15 cellular contexts compared by ENCODE assay signal in the genomic region with DNA sequence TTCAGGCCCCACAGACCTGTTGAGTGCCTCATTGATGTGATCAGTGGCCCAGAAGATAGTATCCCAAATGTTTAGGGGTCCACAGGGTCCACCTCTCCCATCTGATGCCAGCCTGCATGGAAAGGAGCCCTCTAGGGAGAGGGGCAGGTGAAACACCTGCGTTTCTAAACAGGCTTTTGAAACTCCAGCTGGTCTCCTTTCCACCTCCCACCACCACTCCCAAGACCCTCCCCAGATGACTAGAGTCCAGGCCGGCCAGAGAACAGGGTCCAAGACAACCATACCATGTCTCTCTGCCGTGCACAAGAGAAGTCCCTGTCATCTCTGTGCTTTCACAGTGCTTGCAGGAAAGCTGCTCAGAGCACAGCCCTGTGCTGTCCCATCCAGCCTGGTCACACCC.
DNase-seq lines count a peak whose midpoint lies in the region.
"Had no signal": no experiment of that assay in that cellular context is flagged by ENCODE, and none has a peak within 500 bp of the region (broad histone marks: within the 10 kb centered on the region; RNA-seq: fewer than 3 reads in every experiment).

No MANE protein-coding gene starts in this region.

- H3K4me1 ChIP-seq in mesenchymal stem cell (ENCODE audit: control insufficient read depth, insufficient read depth, low read depth, low read length): peaks cover 1% of the 10 kb centered on the region
- H3K4me1 ChIP-seq: A549, Caco-2 had no signal

- peaks cover 3 to 10% of the 10 kb centered on the region in 2 experiments for H3K27me3 ChIP-seq in mesenchymal stem cell (ENCODE audit: control insufficient read depth in 1 of 2, insufficient read depth in 1 of 2, low read length in 2 of 2)

- no peak overlapping the region for H3K14ac ChIP-seq in mesenchymal stem cell (ENCODE audit: low read length in 2 of 2)

- no peak overlapping the region for H2AFZ ChIP-seq in mesenchymal stem cell (ENCODE audit: low read depth, low read length)

- H2AK5ac ChIP-seq in mesenchymal stem cell (ENCODE audit: low read length, severe bottlenecking): no peak overlapping the region

- no peak overlapping the region for H4K8ac ChIP-seq in mesenchymal stem cell (ENCODE audit: low read length)

- no peak overlapping the region for H3K4ac ChIP-seq in mesenchymal stem cell (ENCODE audit: low read depth in 1 of 2, low read length in 2 of 2)

- H2BK12ac ChIP-seq in mesenchymal stem cell (ENCODE audit: low read length in 2 of 2): no peak overlapping the region

- no peak overlapping the region for H2BK15ac ChIP-seq in mesenchymal stem cell (ENCODE audit: low read depth, poor library complexity, severe bottlenecking)

- no peak overlapping the region for H3K18ac ChIP-seq in mesenchymal stem cell (ENCODE audit: low read depth in 1 of 2, low read length in 2 of 2)

- H3K9me3 ChIP-seq in mesenchymal stem cell (ENCODE audit: control insufficient read depth, low read length): no peaks in the 10 kb centered on the region
- H3K9me3 ChIP-seq: A549, Caco-2 had no signal

- H3K27ac ChIP-seq in mesenchymal stem cell (ENCODE audit: low read length, poor library complexity, severe bottlenecking): no peak overlapping the region
- H3K27ac ChIP-seq: 22Rv1, A549, C4-2B had no signal

- no peak overlapping the region for H2BK5ac ChIP-seq in mesenchymal stem cell (ENCODE audit: low read depth, low read length, poor library complexity, severe bottlenecking)

- peak; percentile 19 for DNase-seq in activated CD8-positive, alpha-beta memory T cell treated with anti-CD3 and anti-CD28 coated beads for 24 hours
- no peak for DNase-seq in activated CD8-positive, alpha-beta memory T cell treated with anti-CD3 and anti-CD28 coated beads, Interleukin-2, amount 50 U/mL, for 4 hours
- DNase-seq in islet precursor cell: peak; percentile 31
- peak; percentile 44 for DNase-seq in posterior vena cava (ENCODE audit: low spot score)
- DNase-seq in NCI-H2029 (lab: John Stamatoyannopoulos, UW): no peak
- DNase-seq in mesenchymal stem cell: no peak
- no peak for DNase-seq in GM19240 (ENCODE audit: insufficient read length, low spot score)
- DNase-seq: AML-193; Caco-2; CD4-positive, alpha-beta T cell; GOT3; H7 had no signal

- H3K9ac ChIP-seq in mesenchymal stem cell (ENCODE audit: low read length): no peak overlapping the region

- intact Hi-C loops in posterior vena cava (cut with DNase I): no loop called here

- no peak overlapping the region for H4K91ac ChIP-seq in mesenchymal stem cell (ENCODE audit: low read length)

- H3K4me2 ChIP-seq in mesenchymal stem cell (ENCODE audit: low read length, poor library complexity, severe bottlenecking): no peak overlapping the region
- H3K4me2 ChIP-seq: A549 had no signal

- no peaks in the 10 kb centered on the region for H3K79me1 ChIP-seq in mesenchymal stem cell (replicated peaks; ENCODE audit: low read length, poor library complexity, severe bottlenecking)

- no peak overlapping the region for H3K4me3 ChIP-seq in mesenchymal stem cell (ENCODE audit: insufficient read depth in 1 of 2, low read depth in 1 of 2, low read length in 2 of 2)
- H3K4me3 ChIP-seq: A549 had no signal

- H3K23ac ChIP-seq in mesenchymal stem cell (ENCODE audit: low read length in 2 of 2): no peak overlapping the region

- no peaks in the 10 kb centered on the region for H3K36me3 ChIP-seq in mesenchymal stem cell (ENCODE audit: control insufficient read depth in 1 of 2, insufficient read depth in 2 of 2, low read depth in 1 of 2, low read length in 2 of 2)

- H2BK120ac ChIP-seq in mesenchymal stem cell (ENCODE audit: low read depth, low read length): no peak overlapping the region

- WGBS in mesenchymal stem cell: 80% methylated on average over 3 of the region's 3 CpGs

Comparison
In these comparisons a context has a peak if more than half of its experiments do, and no peak if none do; other contexts are left out.
1. DNase-seq: peak in activated CD8-positive, alpha-beta memory T cell treated with anti-CD3 and anti-CD28 coated beads for 24 hours (single experiment), islet precursor cell (single experiment) and posterior vena cava (single experiment); none in activated CD8-positive, alpha-beta memory T cell treated with anti-CD3 and anti-CD28 coated beads, Interleukin-2, amount 50 U/mL, for 4 hours (single experiment), NCI-H2029 (single experiment), mesenchymal stem cell (single experiment) and GM19240 (single experiment).